Comparison of ENCODE assay signal across 26 cellular contexts in the genomic region with DNA sequence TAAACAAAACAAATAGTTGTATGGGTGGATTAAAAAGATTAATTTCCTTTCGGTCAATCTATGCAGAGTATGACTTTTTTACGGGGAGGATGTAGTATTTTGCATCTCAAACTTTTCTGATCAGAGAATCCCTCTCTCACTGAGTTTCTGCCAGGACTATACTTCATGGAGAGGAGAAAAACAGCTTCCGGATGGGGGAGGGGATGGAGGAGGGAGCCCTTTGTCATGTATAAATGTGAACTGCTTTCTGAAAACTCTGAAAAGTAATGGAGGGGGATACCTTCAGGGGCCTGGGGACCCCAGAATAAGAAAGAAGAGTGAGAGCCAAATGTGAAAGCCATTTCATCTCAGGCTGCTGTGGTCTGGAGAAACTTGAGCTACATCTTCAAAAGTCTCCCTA.
A peak's percentile ranks its signal among the peaks of the same experiment; 100 is the strongest.
DNase-seq lines count a peak whose midpoint lies in the region; ATAC-seq and TF ChIP-seq lines count a peak whose summit lies in the region.
"Had no signal": no experiment of that assay in that cellular context is flagged by ENCODE, and none has a peak within 500 bp of the region (broad histone marks: within the 10 kb centered on the region; RNA-seq: fewer than 3 reads in every experiment).

No MANE protein-coding gene starts in this region.

- TF ChIP-seq CTCF in nephron (IDR thresholded peaks at IDR 0.05; ENCODE audit: unreplicated experiment in 3 of 3): no peak

- H3K4me3 ChIP-seq in NT2/D1 (ENCODE audit: insufficient read length, low read depth): no peak overlapping the region
- H3K4me3 ChIP-seq: BLaER1, GM12878, PC-9, SJCRH30 had no signal

- peaks cover 41% of the 10 kb centered on the region for H3K4me1 Mint-ChIP-seq in nephron
- H3K4me1 Mint-ChIP-seq: CD4-positive, CD25-positive, alpha-beta regulatory T cell; IgD-negative memory B cell had no signal

- ATAC-seq in HG03565 (IDR thresholded peaks at IDR 0.05; ENCODE audit: unreplicated experiment): no peak
- ATAC-seq: GM12878, Right ventricle myocardium inferior, SK-N-SH treated with all-trans-retinoic acid at 6 μM for 48 hours had no signal

- no peaks in the 10 kb centered on the region for H3K27me3 Mint-ChIP-seq in nephron (ENCODE audit: low read depth)

- peaks cover 8% of the 10 kb centered on the region for H3K9me3 Mint-ChIP-seq in nephron

- no peaks in the 10 kb centered on the region for H3K9me3 ChIP-seq in NT2/D1 (ENCODE audit: insufficient read depth, low read length)
- H3K9me3 ChIP-seq: SJCRH30 had no signal

- H3K27me3 ChIP-seq in NT2/D1 (ENCODE audit: insufficient read depth, insufficient read length): no peaks in the 10 kb centered on the region
- H3K27me3 ChIP-seq: BLaER1, SJCRH30 had no signal

- H3K4me1 ChIP-seq in NT2/D1 (ENCODE audit: insufficient read depth, insufficient read length): no peaks in the 10 kb centered on the region
- H3K4me1 ChIP-seq: BLaER1, SJCRH30 had no signal

- DNase-seq in NT2/D1 (ENCODE audit: low read depth, low spot score) (peak; percentile 15), iPS DF 19.7 (ENCODE audit: low read depth, low spot score) (peak; percentile 17), T-helper 9 cell (no peak), HT-29 (ENCODE audit: low spot score) (no peak), COR-L47 (lab: John Stamatoyannopoulos, UW) (no peak)
- DNase-seq: CD4-positive, CD25-positive, alpha-beta regulatory T cell; DMS53; GDM1; NCI-H1048; NCI-H1417; NCI-H1694; NCI-H2029 treated with DMSO at 0.1 percent for 48 hours; NCI-H446 treated with DMSO at 0.1 percent for 48 hours; NCI-H526; NCI-H82; NK-92 treated with Interleukin-12 subunit alpha and Interleukin-12 subunit beta, amount 100 ng/mL, for 24 hours; PC-9; SJCRH30 had no signal

- H3K9ac ChIP-seq in NT2/D1 (ENCODE audit: insufficient read length, low read depth): no peak overlapping the region
- H3K9ac ChIP-seq: BLaER1, KMS-11 had no signal

- peaks cover 2% of the 10 kb centered on the region for H3K36me3 Mint-ChIP-seq in nephron (ENCODE audit: low read depth)
- H3K36me3 Mint-ChIP-seq: CD4-positive, CD25-positive, alpha-beta regulatory T cell had no signal

- no peak overlapping the region for H3K4me3 Mint-ChIP-seq in nephron
- H3K4me3 Mint-ChIP-seq: CD4-positive, CD25-positive, alpha-beta regulatory T cell had no signal

- H3K27ac Mint-ChIP-seq in nephron: peak overlapping the region; percentile 32 to 91 (median 36)
- H3K27ac Mint-ChIP-seq: CD4-positive, CD25-positive, alpha-beta regulatory T cell; IgD-negative memory B cell had no signal

- no peaks in the 10 kb centered on the region for H3K36me3 ChIP-seq in NT2/D1 (ENCODE audit: insufficient read depth, insufficient read length, low read length)
- H3K36me3 ChIP-seq: BLaER1, SJCRH30 had no signal

Comparison
In these comparisons a context has a peak if more than half of its experiments do, and no peak if none do; other contexts are left out.
1. DNase-seq: peak in NT2/D1 (single experiment) and iPS DF 19.7 (single experiment); none in T-helper 9 cell (single experiment), HT-29 (single experiment) and COR-L47 (single experiment).